ENCODE assay signal across 31 cellular contexts in the genomic region with DNA sequence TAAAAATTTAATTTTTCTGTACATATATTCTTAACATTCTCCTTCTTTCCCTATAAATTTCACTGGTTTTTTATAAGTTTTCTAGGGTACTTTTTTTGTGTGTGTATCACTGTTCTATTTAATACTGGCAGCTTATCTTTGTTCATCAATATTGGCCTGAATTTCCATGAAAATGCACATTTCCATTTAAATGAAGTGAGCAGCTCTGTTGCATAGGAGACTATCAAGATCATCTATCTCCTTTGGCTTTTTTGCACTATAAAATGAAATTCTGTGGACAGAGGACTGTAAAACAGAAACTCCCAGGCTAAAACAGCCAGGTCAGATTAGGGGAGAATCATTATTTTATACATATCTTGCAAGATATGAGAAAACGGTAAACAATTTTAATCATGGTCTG.
"Had no signal": no experiment of that assay in that cellular context is flagged by ENCODE, and none has a peak within 500 bp of the region (broad histone marks: within the 10 kb centered on the region; RNA-seq: fewer than 3 reads in every experiment).

No MANE protein-coding gene starts in this region.

- ATAC-seq: activated naive CD4-positive, alpha-beta T cell treated with anti-CD3 and anti-CD28 coated beads, Interleukin-2, amount 50 U/mL, for 72 hours; activated naive CD8-positive, alpha-beta T cell treated with anti-CD3 and anti-CD28 coated beads, Interleukin-2, amount 50 U/mL, for 24 hours; activated T-cell treated with anti-CD3 and anti-CD28 coated beads, Interleukin-2, amount 50 U/mL, for 4 hours; activated T-cell treated with anti-CD3 and anti-CD28 coated beads, Interleukin-2, amount 50 U/mL, for 72 hours; activated T-helper 17 cell treated with anti-CD3 and anti-CD28 coated beads, Interleukin-2, amount 50 U/mL, for 72 hours; body of pancreas had no signal

- H3K27me3 ChIP-seq: adrenal gland, ascending aorta, body of pancreas, brain microvascular endothelial cell, breast epithelium, cardiac muscle cell had no signal

- H3K9me3 ChIP-seq: adrenal gland, ascending aorta, body of pancreas, breast epithelium had no signal

- H3K4me1 ChIP-seq: adrenal gland, ascending aorta, body of pancreas, breast epithelium had no signal

- DNase-seq: activated effector memory CD4-positive, alpha-beta T cell treated with anti-CD3 and anti-CD28 coated beads, Interleukin-2, amount 50 U/mL, for 16 hours; activated effector memory CD4-positive, alpha-beta T cell treated with Interleukin-2 at 50 U/mL for 16 hours; activated gamma-delta T cell; activated gamma-delta T cell treated with Interleukin-2 at 50 U/mL for 16 hours; activated naive CD4-positive, alpha-beta T cell; activated naive CD4-positive, alpha-beta T cell treated with anti-CD3 and anti-CD28 coated beads for 36 hours; activated naive CD4-positive, alpha-beta T cell treated with anti-CD3 and anti-CD28 coated beads, Interleukin-2, amount 10 ng/mL, durations not matched to agents 7 days and 5 days; activated naive CD4-positive, alpha-beta T cell treated with anti-CD3 and anti-CD28 coated beads, Interleukin-2, amount 50 U/mL, for 16 hours; activated naive CD4-positive, alpha-beta T cell treated with Interleukin-2 at 50 U/mL for 16 hours; activated naive CD8-positive, alpha-beta T cell treated with anti-CD3 and anti-CD28 coated beads for 36 hours; activated naive CD8-positive, alpha-beta T cell treated with anti-CD3 and anti-CD28 coated beads, Interleukin-2, amount 10 ng/mL, durations not matched to agents 7 days and 5 days; activated naive CD8-positive, alpha-beta T cell treated with anti-CD3 and anti-CD28 coated beads, Interleukin-2, amount 50 U/mL, for 24 hours; activated T-cell treated with anti-CD3 and anti-CD28 coated beads, Interleukin-2, amount 50 U/mL, for 24 hours; activated T-cell treated with anti-CD3 and anti-CD28 coated beads, Interleukin-2, amount 50 U/mL, for 4 hours; activated T-cell treated with anti-CD3 and anti-CD28 coated beads, Interleukin-2, amount 50 U/mL, for 48 hours; activated T-cell treated with anti-CD3 and anti-CD28 coated beads, Interleukin-2, amount 50 U/mL, for 72 hours; adrenal gland; amniotic stem cell; amygdala; anterior cingulate cortex; aorta; body of pancreas; brain microvascular endothelial cell; caudate nucleus; central memory CD4-positive, alpha-beta T cell; cerebellar nuclear complex had no signal

- H3K27ac ChIP-seq: adrenal gland, ascending aorta, body of pancreas, brain microvascular endothelial cell, breast epithelium, cardiac muscle cell had no signal

- H3K4me3 ChIP-seq: adrenal gland, ascending aorta, body of pancreas, breast epithelium, cardiac muscle cell had no signal

- H3K36me3 ChIP-seq: adrenal gland, ascending aorta, brain microvascular endothelial cell, breast epithelium, cardiac muscle cell had no signal
